9 cellular contexts compared by ENCODE assay signal in genomic region chrX:77446840-77447239, GRCh38. TPM values are rescaled to one million over a fixed set of nuclear protein-coding genes. Genes with fewer than 3 reads are reported as not detected.
A peak's percentile ranks its signal among the peaks of the same experiment; 100 is the strongest.
DNase-seq lines count a peak whose midpoint lies in the region; TF ChIP-seq lines count a peak whose summit lies in the region.
"Had no signal": no experiment of that assay in that cellular context is flagged by ENCODE, and none has a peak within 500 bp of the region (broad histone marks: within the 10 kb centered on the region; RNA-seq: fewer than 3 reads in every experiment).

No MANE protein-coding gene starts in this region.

- WGBS in esophagus muscularis mucosa: 40% methylated on average over 6 of the region's 16 CpGs

- no peak for TF ChIP-seq CTCF in OCI-LY3 (IDR thresholded peaks at IDR 0.05; ENCODE audit: low read depth, low read length)
- TF ChIP-seq CTCF in esophagus muscularis mucosa (IDR thresholded peaks at IDR 0.05): no peak
- no peak for TF ChIP-seq CTCF in neural progenitor cell (IDR thresholded peaks at IDR 0.05)

- peak overlapping the region; percentile 60 for H3K4me3 ChIP-seq in BLaER1
- peak overlapping the region; percentile 80 for H3K4me3 ChIP-seq in OCI-LY3 (ENCODE audit: low read length)
- H3K4me3 ChIP-seq in esophagus muscularis mucosa: peak overlapping the region; percentile 35 to 48 (median 39)
- H3K4me3 ChIP-seq in neural progenitor cell: peak overlapping the region; percentile 44

- H3K36me3 Mint-ChIP-seq in neural progenitor cell: no peaks in the 10 kb centered on the region

- H3K9me3 Mint-ChIP-seq in neural progenitor cell: peaks cover 10% of the 10 kb centered on the region

- peak overlapping the region; percentile 77 for H3K4me2 ChIP-seq in BLaER1
- peak overlapping the region; percentile 92 for H3K4me2 ChIP-seq in OCI-LY3 (ENCODE audit: low read length)
- H3K4me2 ChIP-seq in neural progenitor cell: peak overlapping the region; percentile 81

- H3K36me3 ChIP-seq in BLaER1 (no peaks in the 10 kb centered on the region), OCI-LY3 (replicated peaks; ENCODE audit: low read depth, low read length) (no peaks in the 10 kb centered on the region), esophagus muscularis mucosa (no peaks in the 10 kb centered on the region), neural progenitor cell (no peaks in the 10 kb centered on the region)

- H3K9me3 ChIP-seq in BLaER1: peaks cover 5% of the 10 kb centered on the region; the same call in 1 of the 2 replicates
- H3K9me3 ChIP-seq in OCI-LY3 (ENCODE audit: insufficient read depth, low read length): no peaks in the 10 kb centered on the region
- H3K9me3 ChIP-seq in esophagus muscularis mucosa: no peaks in the 10 kb centered on the region
- H3K9me3 ChIP-seq in neural progenitor cell (ENCODE audit: low read depth): no peaks in the 10 kb centered on the region

- peaks cover 29% of the 10 kb centered on the region for H3K27me3 Mint-ChIP-seq in neural progenitor cell (ENCODE audit: insufficient read depth, low read depth)

- H3K4me1 ChIP-seq in BLaER1: peaks cover 23% of the 10 kb centered on the region
- H3K4me1 ChIP-seq in OCI-LY3 (ENCODE audit: low read length): peaks cover 11% of the 10 kb centered on the region
- peaks cover 7 to 27% (median 23%) of the 10 kb centered on the region in 4 donors for H3K4me1 ChIP-seq in esophagus muscularis mucosa
- no peaks in the 10 kb centered on the region for H3K4me1 ChIP-seq in neural progenitor cell

- H3K27me3 ChIP-seq in BLaER1 (peaks cover 93% of the 10 kb centered on the region), OCI-LY3 (ENCODE audit: low read depth, low read length) (peaks cover 3% of the 10 kb centered on the region; the same call in 1 of the 2 replicates), esophagus muscularis mucosa (peaks cover 0 to 9% (median 0%) of the 10 kb centered on the region in 4 donors), neural progenitor cell (peaks cover 37% of the 10 kb centered on the region)

- H4K20me1 ChIP-seq in BLaER1 (peaks cover 6% of the 10 kb centered on the region; the same call in 1 of the 2 replicates), OCI-LY3 (ENCODE audit: insufficient read depth, low read length) (no peaks in the 10 kb centered on the region), neural progenitor cell (ENCODE audit: low read depth) (no peaks in the 10 kb centered on the region)

- in situ Hi-C loops in G401 (cut with HindIII; ENCODE audit: low sequenced_read_pairs): no loop called here

- intact Hi-C loops in esophagus muscularis mucosa (cut with DNase I): no loop called here

- no peak overlapping the region for H3K27ac ChIP-seq in BLaER1
- H3K27ac ChIP-seq in OCI-LY3 (ENCODE audit: low read length): no peak overlapping the region
- H3K27ac ChIP-seq in esophagus muscularis mucosa (replicated peaks in 1 of 4): no peak overlapping the region
- H3K27ac ChIP-seq in neural progenitor cell: no peak overlapping the region

- H2AFZ ChIP-seq in OCI-LY3 (ENCODE audit: low read depth, low read length): no peak overlapping the region
- H2AFZ ChIP-seq in neural progenitor cell (replicated peaks): peak overlapping the region; percentile 53

- DNase-seq in esophagus muscularis mucosa (ENCODE audit: extremely low spot score): no peak
- DNase-seq in neural progenitor cell (ENCODE audit: low spot score): no peak
- DNase-seq in amygdala (lab: John Stamatoyannopoulos, UW): no peak
- DNase-seq in inferior parietal cortex (ENCODE audit: extremely low spot score): no peak
- no peak for DNase-seq in pons (ENCODE audit: low spot score)
- no peak for DNase-seq in G401 (ENCODE audit: low spot score)
- DNase-seq: NCI-H526 had no signal

- H3K9ac ChIP-seq in BLaER1: no peak overlapping the region
- no peak overlapping the region for H3K9ac ChIP-seq in OCI-LY3 (ENCODE audit: low read length)
- no peak overlapping the region for H3K9ac ChIP-seq in neural progenitor cell

- no peak for TF ChIP-seq POLR2A in esophagus muscularis mucosa (IDR thresholded peaks at IDR 0.05; ENCODE audit: low read depth)

- H3K4me1 Mint-ChIP-seq in neural progenitor cell: no peaks in the 10 kb centered on the region

- no peak overlapping the region for H3K27ac Mint-ChIP-seq in neural progenitor cell

- H3K4me3 Mint-ChIP-seq in neural progenitor cell: peak overlapping the region; percentile 81

- TF ChIP-seq EP300 in esophagus muscularis mucosa (IDR thresholded peaks at IDR 0.05): no peak

- H3F3A ChIP-seq in neural progenitor cell (ENCODE audit: low read depth): no peaks in the 10 kb centered on the region

- no peaks in the 10 kb centered on the region for H3K79me2 ChIP-seq in OCI-LY3 (ENCODE audit: low read length)
- no peaks in the 10 kb centered on the region for H3K79me2 ChIP-seq in neural progenitor cell (ENCODE audit: low read depth)

RNA-seq across cellular contexts. Expression of gene FGF16, which starts 0.3 kb away (rescaled TPM):
- total RNA-seq in esophagus muscularis mucosa (under 1 TPM in 3 of 4 donors, not detected in 1; 0.33 to 0.42 (median 0.40) TPM), neural progenitor cell (ENCODE audit: low replicate concordance) (not detected in 2 replicates)
- not detected in 2 replicates for total RNA-seq in G401 (2014; rRNA removed; shearing (Covaris generic))
